Comparison of ENCODE assay signal across 1 cellular context in the genomic region with DNA sequence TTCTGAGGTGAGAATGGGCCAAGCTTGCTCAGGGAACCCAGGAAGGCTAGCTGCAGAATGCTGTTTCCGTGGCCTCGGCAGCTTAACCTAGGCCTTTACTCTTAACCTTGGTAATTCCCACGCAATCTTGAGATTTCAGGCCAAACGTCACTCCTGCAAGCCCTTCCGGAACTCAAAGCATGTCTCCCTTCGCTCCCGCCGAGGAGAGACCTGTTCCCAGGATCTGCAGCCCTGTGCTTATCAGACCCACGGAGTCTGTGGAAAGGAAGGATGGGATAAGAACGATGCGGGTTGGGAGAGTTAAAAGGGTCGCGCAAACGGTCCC.
TF ChIP-seq lines count a peak whose summit lies in the region.

No MANE protein-coding gene starts in this region.

TF ChIP-seq in H1, 55 proteins besides CTCF, POLR2A, EP300 and RAD21:
- TF ChIP-seq JUN (IDR thresholded peaks at IDR 0.05; ENCODE audit: low read depth, low read length) = no peak
- no peak for TF ChIP-seq GABPA (IDR thresholded peaks at IDR 0.05; ENCODE audit: borderline replicate concordance, insufficient read depth, low read length)
- peak; percentile 26 for TF ChIP-seq EZH2 (IDR thresholded peaks at IDR 0.05; ENCODE audit: low read depth, low read length, severe bottlenecking)
